In genomic region chr15:33433821-33434220, GRCh38 we compare ENCODE assay signal across 9 cellular contexts.
"Had no signal": no experiment of that assay in that cellular context is flagged by ENCODE, and none has a peak within 500 bp of the region (broad histone marks: within the 10 kb centered on the region; RNA-seq: fewer than 3 reads in every experiment).

No MANE protein-coding gene starts in this region.

- DNase-seq: GM23248, GOT3, H7, H9, HCEC 1CT, HFFc6 had no signal

- H3K4me3 ChIP-seq: GM23248, GM23338, HAP-1 had no signal

- H3K9ac ChIP-seq: GM23248 had no signal

- H3K36me3 ChIP-seq: HAP-1 had no signal

- H3K9me3 ChIP-seq: HAP-1 had no signal

- ATAC-seq: GM23338, HCT116 had no signal

- H2AFZ ChIP-seq: GM23248, GM23338 had no signal

- H3K27ac ChIP-seq: GM23248 had no signal

- H3K4me1 ChIP-seq: HAP-1 had no signal

- H3K4me2 ChIP-seq: GM23338 had no signal
